In genomic region chr2:96265349-96265839, GRCh38 we compare ENCODE assay signal across 2 cellular contexts.
TF ChIP-seq lines count a peak whose summit lies in the region.

No MANE protein-coding gene starts in this region.

TF ChIP-seq in IMR-90, 13 proteins besides CTCF, POLR2A, EP300 and RAD21:
- TF ChIP-seq CEBPB (IDR thresholded peaks at IDR 0.05; ENCODE audit: low read depth, low read length): no peak
- TF ChIP-seq SMC3 (IDR thresholded peaks at IDR 0.05; ENCODE audit: low read depth, low read length): no peak
- TF ChIP-seq CHD1 (IDR thresholded peaks at IDR 0.05; ENCODE audit: low read depth, low read length): no peak
- no peak for TF ChIP-seq NFE2L2 (IDR thresholded peaks at IDR 0.05; ENCODE audit: low read depth, low read length)
- no peak for TF ChIP-seq FOS (IDR thresholded peaks at IDR 0.05; ENCODE audit: low read depth, low read length)
- no peak for TF ChIP-seq MAZ (IDR thresholded peaks at IDR 0.05; ENCODE audit: borderline replicate concordance, low read depth, low read length)
- TF ChIP-seq MAFK (IDR thresholded peaks at IDR 0.05; ENCODE audit: low read depth, low read length): no peak
- TF ChIP-seq, protein P1, sequence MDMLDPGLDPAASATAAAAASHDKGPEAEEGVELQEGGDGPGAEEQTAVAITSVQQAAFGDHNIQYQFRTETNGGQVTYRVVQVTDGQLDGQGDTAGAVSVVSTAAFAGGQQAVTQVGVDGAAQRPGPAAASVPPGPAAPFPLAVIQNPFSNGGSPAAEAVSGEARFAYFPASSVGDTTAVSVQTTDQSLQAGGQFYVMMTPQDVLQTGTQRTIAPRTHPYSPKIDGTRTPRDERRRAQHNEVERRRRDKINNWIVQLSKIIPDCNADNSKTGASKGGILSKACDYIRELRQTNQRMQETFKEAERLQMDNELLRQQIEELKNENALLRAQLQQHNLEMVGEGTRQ (IDR thresholded peaks at IDR 0.05; ENCODE audit: low read depth, low read length): no peak
- no peak for TF ChIP-seq ELK1 (IDR thresholded peaks at IDR 0.05; ENCODE audit: borderline replicate concordance, low read depth, low read length)
- TF ChIP-seq RFX5 (IDR thresholded peaks at IDR 0.05; ENCODE audit: low read depth, low read length): no peak
- no peak for TF ChIP-seq RCOR1 (IDR thresholded peaks at IDR 0.05; ENCODE audit: insufficient replicate concordance, low read length)
- no peak for TF ChIP-seq BHLHE40 (IDR thresholded peaks at IDR 0.05; ENCODE audit: low read depth, low read length)
- TF ChIP-seq MXI1 (IDR thresholded peaks at IDR 0.05; ENCODE audit: borderline replicate concordance, low read depth, low read length): no peak

TF ChIP-seq in neural cell, 6 proteins besides CTCF, POLR2A, EP300 and RAD21:
- TF ChIP-seq, protein P2, sequence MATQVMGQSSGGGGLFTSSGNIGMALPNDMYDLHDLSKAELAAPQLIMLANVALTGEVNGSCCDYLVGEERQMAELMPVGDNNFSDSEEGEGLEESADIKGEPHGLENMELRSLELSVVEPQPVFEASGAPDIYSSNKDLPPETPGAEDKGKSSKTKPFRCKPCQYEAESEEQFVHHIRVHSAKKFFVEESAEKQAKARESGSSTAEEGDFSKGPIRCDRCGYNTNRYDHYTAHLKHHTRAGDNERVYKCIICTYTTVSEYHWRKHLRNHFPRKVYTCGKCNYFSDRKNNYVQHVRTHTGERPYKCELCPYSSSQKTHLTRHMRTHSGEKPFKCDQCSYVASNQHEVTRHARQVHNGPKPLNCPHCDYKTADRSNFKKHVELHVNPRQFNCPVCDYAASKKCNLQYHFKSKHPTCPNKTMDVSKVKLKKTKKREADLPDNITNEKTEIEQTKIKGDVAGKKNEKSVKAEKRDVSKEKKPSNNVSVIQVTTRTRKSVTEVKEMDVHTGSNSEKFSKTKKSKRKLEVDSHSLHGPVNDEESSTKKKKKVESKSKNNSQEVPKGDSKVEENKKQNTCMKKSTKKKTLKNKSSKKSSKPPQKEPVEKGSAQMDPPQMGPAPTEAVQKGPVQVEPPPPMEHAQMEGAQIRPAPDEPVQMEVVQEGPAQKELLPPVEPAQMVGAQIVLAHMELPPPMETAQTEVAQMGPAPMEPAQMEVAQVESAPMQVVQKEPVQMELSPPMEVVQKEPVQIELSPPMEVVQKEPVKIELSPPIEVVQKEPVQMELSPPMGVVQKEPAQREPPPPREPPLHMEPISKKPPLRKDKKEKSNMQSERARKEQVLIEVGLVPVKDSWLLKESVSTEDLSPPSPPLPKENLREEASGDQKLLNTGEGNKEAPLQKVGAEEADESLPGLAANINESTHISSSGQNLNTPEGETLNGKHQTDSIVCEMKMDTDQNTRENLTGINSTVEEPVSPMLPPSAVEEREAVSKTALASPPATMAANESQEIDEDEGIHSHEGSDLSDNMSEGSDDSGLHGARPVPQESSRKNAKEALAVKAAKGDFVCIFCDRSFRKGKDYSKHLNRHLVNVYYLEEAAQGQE (IDR thresholded peaks at IDR 0.05; ENCODE audit: borderline replicate concordance): no peak
- TF ChIP-seq TAF1 (IDR thresholded peaks at IDR 0.05; ENCODE audit: low read depth) (no peak), SMC3 (conservative IDR thresholded peaks at IDR 0.05; ENCODE audit: poor library complexity) (no peak), MXI1 (conservative IDR thresholded peaks at IDR 0.05; ENCODE audit: poor library complexity, severe bottlenecking) (no peak), EZH2 (IDR thresholded peaks at IDR 0.05; ENCODE audit: borderline replicate concordance, insufficient read depth, low read length, poor library complexity, severe bottlenecking) (no peak), POLR2AphosphoS5 (IDR thresholded peaks at IDR 0.05) (no peak)
